8 cellular contexts compared by ENCODE assay signal in genomic region chrX:110316351-110317078, GRCh38. TPM values are rescaled to one million over a fixed set of nuclear protein-coding genes. Genes with fewer than 3 reads are reported as not detected.
DNase-seq lines count a peak whose midpoint lies in the region; ATAC-seq and TF ChIP-seq lines count a peak whose summit lies in the region.

No MANE protein-coding gene starts in this region.

- ATAC-seq in GM18861 (IDR thresholded peaks at IDR 0.05; ENCODE audit: unreplicated experiment) = no peak

- H3K27me3 Mint-ChIP-seq in progenitor cell of endocrine pancreas = no peaks in the 10 kb centered on the region

- 5 to 48% methylated on average over 12 of the region's 12 CpGs for WGBS in esophagus squamous epithelium, 2 donors

- DNase-seq in NCI-H82 (lab: John Stamatoyannopoulos, UW) (peak; percentile 40), NCI-H82 treated with DMSO at 0.1 percent for 48 hours (lab: John Stamatoyannopoulos, UW; ENCODE audit: unreplicated experiment) (no peak), SJCRH30 (peak in 1 of 2 experiments; percentile 23), esophagus squamous epithelium (lab: John Stamatoyannopoulos, UW) (no peak), progenitor cell of endocrine pancreas (ENCODE audit: low spot score, unreplicated experiment) (no peak), HPDE6-E6E7 (ENCODE audit: extremely low spot score) (no peak), LoVo (ENCODE audit: low spot score) (no peak)

- no peak overlapping the region; the same call in 1 of the 2 replicates for H3K27ac ChIP-seq in SJCRH30
- peak overlapping the region in 2 of 4 donors; percentile 85 to 90 for H3K27ac ChIP-seq in esophagus squamous epithelium

- no peak for TF ChIP-seq CTCF in esophagus squamous epithelium (IDR thresholded peaks at IDR 0.05)
- TF ChIP-seq CTCF in progenitor cell of endocrine pancreas (IDR thresholded peaks at IDR 0.05; ENCODE audit: unreplicated experiment) = no peak

- peak overlapping the region; percentile 94 for H3K4me3 ChIP-seq in SJCRH30
- H3K4me3 ChIP-seq in esophagus squamous epithelium = peak overlapping the region; percentile 74 to 86 (median 80)

- H3K4me1 Mint-ChIP-seq in progenitor cell of endocrine pancreas (ENCODE audit: low read depth) = peaks cover 34% of the 10 kb centered on the region

- intact Hi-C loops in esophagus squamous epithelium (cut with DNase I) = no loop called here

- H3K36me3 Mint-ChIP-seq in progenitor cell of endocrine pancreas (ENCODE audit: insufficient read depth) = no peaks in the 10 kb centered on the region

- H3K36me3 ChIP-seq in SJCRH30 = no peaks in the 10 kb centered on the region
- H3K36me3 ChIP-seq in esophagus squamous epithelium = no peaks in the 10 kb centered on the region

- H3K27ac Mint-ChIP-seq in progenitor cell of endocrine pancreas = peak overlapping the region; percentile 93

- TF ChIP-seq POLR2A in esophagus squamous epithelium (IDR thresholded peaks at IDR 0.05) = no peak

- no peaks in the 10 kb centered on the region for H3K27me3 ChIP-seq in SJCRH30
- H3K27me3 ChIP-seq in esophagus squamous epithelium = peaks cover 0 to 5% (median 0%) of the 10 kb centered on the region in 4 donors

- H3K4me1 ChIP-seq in SJCRH30 (no peaks in the 10 kb centered on the region), esophagus squamous epithelium (peaks cover 0 to 24% (median 0%) of the 10 kb centered on the region in 3 donors)

- no peaks in the 10 kb centered on the region for H3K9me3 ChIP-seq in SJCRH30 (replicated peaks)
- no peaks in the 10 kb centered on the region for H3K9me3 ChIP-seq in esophagus squamous epithelium

- H3K9me3 Mint-ChIP-seq in progenitor cell of endocrine pancreas (ENCODE audit: low read depth) = no peaks in the 10 kb centered on the region

- H3K4me3 Mint-ChIP-seq in progenitor cell of endocrine pancreas (ENCODE audit: low read depth) = peak overlapping the region; percentile 85

RNA-seq across cellular contexts. Expression of gene AMMECR1, which starts 1.4 kb away (rescaled TPM):
- total RNA-seq in SJCRH30 (2014; rRNA removed; shearing (Covaris generic)) = 11.2 and 12.4 TPM in 2 replicates
- total RNA-seq in esophagus squamous epithelium (10 to 100 TPM in 3 of 4 donors, 1 to 10 TPM in 1; 9.3 to 33.2 (median 14.5) TPM), progenitor cell of endocrine pancreas (26.7 and 27.8 TPM in 2 replicates)

RNA-seq across cellular contexts. Expression of gene RTL9, which starts 42.1 kb away (rescaled TPM):
- total RNA-seq in SJCRH30 (2014; rRNA removed; shearing (Covaris generic)) = 1.9 and 2.0 TPM in 2 replicates
- total RNA-seq in esophagus squamous epithelium = not detected
- total RNA-seq in progenitor cell of endocrine pancreas = 1.4 and 1.5 TPM in 2 replicates
